Comparison of ENCODE assay signal across 11 cellular contexts in the genomic region with DNA sequence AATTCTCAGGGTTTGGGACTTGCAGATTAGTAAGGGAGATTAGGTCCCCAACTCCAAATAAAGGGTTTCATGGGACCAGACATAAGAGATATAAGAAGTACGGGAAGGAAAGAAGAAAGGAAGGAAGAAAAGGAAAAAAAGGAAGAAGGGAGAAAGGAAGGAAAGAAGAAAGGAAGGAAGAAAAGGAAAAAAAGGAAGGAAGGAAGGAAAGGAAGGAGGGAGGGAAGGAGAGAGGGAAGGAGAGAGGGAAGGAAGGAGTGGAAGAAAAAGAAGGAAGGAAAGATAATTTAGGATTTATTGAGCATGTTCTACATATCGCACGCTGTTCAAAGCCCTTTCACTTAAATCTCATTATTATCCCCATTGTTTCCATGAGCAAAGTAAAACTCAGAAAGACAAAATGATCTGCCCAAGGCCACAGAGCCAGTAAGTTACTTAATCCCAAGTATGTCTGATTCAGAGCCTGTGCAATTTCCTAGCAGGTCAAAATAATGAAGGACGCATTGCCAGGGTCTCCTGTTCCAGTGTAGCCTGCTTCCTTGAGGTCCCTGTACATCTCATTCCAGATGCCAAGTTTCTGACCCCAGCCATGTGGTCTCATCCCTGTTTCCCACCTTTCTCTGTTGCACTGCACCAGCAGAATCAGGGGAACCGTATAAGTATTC. TPM values are rescaled to one million over a fixed set of nuclear protein-coding genes. Genes with fewer than 3 reads are reported as not detected.
A peak's percentile ranks its signal among the peaks of the same experiment; 100 is the strongest.
DNase-seq lines count a peak whose midpoint lies in the region; ATAC-seq and TF ChIP-seq lines count a peak whose summit lies in the region.
"Had no signal": no experiment of that assay in that cellular context is flagged by ENCODE, and none has a peak within 500 bp of the region (broad histone marks: within the 10 kb centered on the region; RNA-seq: fewer than 3 reads in every experiment).

No MANE protein-coding gene starts in this region.

- H3K9ac ChIP-seq in stomach smooth muscle (ENCODE audit: low read length in 2 of 2): no peak overlapping the region

- 93% methylated on average over 5 of the region's 5 CpGs for WGBS in hepatocyte (ENCODE audit: low lambda C conversion rate, missing lambda C conversion rate)

- DNase-seq in T-helper 1 cell: no peak
- DNase-seq in activated CD8-positive, alpha-beta T cell treated with anti-CD3 and anti-CD28 coated beads, Interleukin-2, amount 10 ng/mL, durations not matched to agents 7 days and 5 days: no peak
- DNase-seq in hepatocyte (ENCODE audit: low spot score): no peak
- DNase-seq: 8988T; activated effector memory CD4-positive, alpha-beta T cell treated with anti-CD3 and anti-CD28 coated beads, Interleukin-2, amount 50 U/mL, for 16 hours had no signal

- peak overlapping the region; percentile 95 for H3K27ac Mint-ChIP-seq in T-helper 1 cell treated with Interleukin-12 subunit alpha and Interleukin-12 subunit beta and Interleukin-4 antibody, amounts not matched to agents 30 μg/mL and 1 μg/mL, for 36 hours
- peak overlapping the region; percentile 90 for H3K27ac Mint-ChIP-seq in activated CD8-positive, alpha-beta T cell treated with anti-CD3 and anti-CD28 coated beads, Interleukin-2, amount 10 ng/mL, durations not matched to agents 7 days and 5 days

- peaks cover 33% of the 10 kb centered on the region for H3K4me1 ChIP-seq in hepatocyte (ENCODE audit: insufficient read depth)
- peaks cover 70% of the 10 kb centered on the region for H3K4me1 ChIP-seq in stomach smooth muscle (ENCODE audit: control insufficient read depth, insufficient read depth, low read length)

- peaks cover 26% of the 10 kb centered on the region for H3K79me2 ChIP-seq in hepatocyte

- CTCF ChIA-PET in activated CD8-positive, alpha-beta T cell treated with anti-CD3 and anti-CD28 coated beads, Interleukin-2, amount 10 ng/mL, durations not matched to agents 7 days and 5 days (lab: Charles Lee): interaction anchor here (1.6 to 27.1 kb wide), 5 partner anchors 10 to 15 kb away, joined by 8 to 1049 read pairs (median 15); a partner anchor contains a TSS

- H3K36me3 ChIP-seq in hepatocyte (replicated peaks; ENCODE audit: insufficient read depth, low read depth) (no peaks in the 10 kb centered on the region), stomach smooth muscle (ENCODE audit: control insufficient read depth in 2 of 2, insufficient read depth in 2 of 2, low read length in 2 of 2) (no peaks in the 10 kb centered on the region)
- H3K36me3 ChIP-seq: ovary had no signal

- peak overlapping the region; percentile 32 for H3K4me3 Mint-ChIP-seq in T-helper 1 cell treated with Interleukin-12 subunit alpha and Interleukin-12 subunit beta and Interleukin-4 antibody, amounts not matched to agents 30 μg/mL and 1 μg/mL, for 36 hours
- H3K4me3 Mint-ChIP-seq in activated CD8-positive, alpha-beta T cell treated with anti-CD3 and anti-CD28 coated beads, Interleukin-2, amount 10 ng/mL, durations not matched to agents 7 days and 5 days: no peak overlapping the region

- H3K4me1 Mint-ChIP-seq in T-helper 1 cell treated with Interleukin-12 subunit alpha and Interleukin-12 subunit beta and Interleukin-4 antibody, amounts not matched to agents 30 μg/mL and 1 μg/mL, for 36 hours (ENCODE audit: low read depth): peaks cover 60% of the 10 kb centered on the region
- H3K4me1 Mint-ChIP-seq in activated CD8-positive, alpha-beta T cell treated with anti-CD3 and anti-CD28 coated beads, Interleukin-2, amount 10 ng/mL, durations not matched to agents 7 days and 5 days (ENCODE audit: low read depth): peaks cover 73% of the 10 kb centered on the region

- no peak for ATAC-seq in activated CD8-positive, alpha-beta T cell treated with anti-CD3 and anti-CD28 coated beads, Interleukin-2, amount 10 ng/mL, durations not matched to agents 7 days and 5 days
- ATAC-seq in HG02798 (IDR thresholded peaks at IDR 0.05; ENCODE audit: poor library complexity, unreplicated experiment) (no peak), HG03469 (IDR thresholded peaks at IDR 0.05; ENCODE audit: unreplicated experiment) (no peak), GM18909 (IDR thresholded peaks at IDR 0.05; ENCODE audit: poor library complexity, unreplicated experiment) (no peak)

- no peak overlapping the region for H2AFZ ChIP-seq in hepatocyte

- H3K4me2 ChIP-seq in hepatocyte: no peak overlapping the region

- no peaks in the 10 kb centered on the region for H4K20me1 ChIP-seq in hepatocyte (ENCODE audit: insufficient read depth, poor library complexity, severe bottlenecking)

- no peak for TF ChIP-seq CTCF in hepatocyte (IDR thresholded peaks at IDR 0.05; ENCODE audit: poor library complexity)

- POLR2A ChIA-PET in activated CD8-positive, alpha-beta T cell treated with anti-CD3 and anti-CD28 coated beads, Interleukin-2, amount 10 ng/mL, durations not matched to agents 7 days and 5 days (lab: Charles Lee): interaction anchor here (0.8 to 20.2 kb wide), 7 partner anchors 10 to 18 kb away, joined by 4 to 642 read pairs (median 11); no protein-coding TSS in a partner anchor

- no peaks in the 10 kb centered on the region for H3K9me3 Mint-ChIP-seq in T-helper 1 cell treated with Interleukin-12 subunit alpha and Interleukin-12 subunit beta and Interleukin-4 antibody, amounts not matched to agents 30 μg/mL and 1 μg/mL, for 36 hours
- no peaks in the 10 kb centered on the region for H3K9me3 Mint-ChIP-seq in activated CD8-positive, alpha-beta T cell treated with anti-CD3 and anti-CD28 coated beads, Interleukin-2, amount 10 ng/mL, durations not matched to agents 7 days and 5 days (ENCODE audit: insufficient read depth)

- H3K27me3 ChIP-seq in hepatocyte (no peaks in the 10 kb centered on the region), stomach smooth muscle (ENCODE audit: control insufficient read depth in 1 of 2, insufficient read depth in 2 of 2, low read length in 2 of 2) (no peaks in the 10 kb centered on the region)
- H3K27me3 ChIP-seq: ovary had no signal

- H3K4me3 ChIP-seq in hepatocyte: no peak overlapping the region
- H3K4me3 ChIP-seq in stomach smooth muscle (ENCODE audit: low read length in 2 of 2): no peak overlapping the region
- H3K4me3 ChIP-seq: ovary had no signal

- peaks cover 5% of the 10 kb centered on the region for H3K36me3 Mint-ChIP-seq in T-helper 1 cell treated with Interleukin-12 subunit alpha and Interleukin-12 subunit beta and Interleukin-4 antibody, amounts not matched to agents 30 μg/mL and 1 μg/mL, for 36 hours (ENCODE audit: low read depth)
- peaks cover 5% of the 10 kb centered on the region for H3K36me3 Mint-ChIP-seq in activated CD8-positive, alpha-beta T cell treated with anti-CD3 and anti-CD28 coated beads, Interleukin-2, amount 10 ng/mL, durations not matched to agents 7 days and 5 days (ENCODE audit: low read depth)

- H3K27me3 Mint-ChIP-seq in T-helper 1 cell treated with Interleukin-12 subunit alpha and Interleukin-12 subunit beta and Interleukin-4 antibody, amounts not matched to agents 30 μg/mL and 1 μg/mL, for 36 hours (ENCODE audit: low read depth): no peaks in the 10 kb centered on the region
- no peaks in the 10 kb centered on the region for H3K27me3 Mint-ChIP-seq in activated CD8-positive, alpha-beta T cell treated with anti-CD3 and anti-CD28 coated beads, Interleukin-2, amount 10 ng/mL, durations not matched to agents 7 days and 5 days (ENCODE audit: low read depth)

- H3K27ac ChIP-seq in hepatocyte (peak overlapping the region; percentile 98), stomach smooth muscle (ENCODE audit: low read length) (peak overlapping the region; percentile 98)

- no peaks in the 10 kb centered on the region for H3K9me2 ChIP-seq in hepatocyte (replicated peaks; ENCODE audit: insufficient read depth)

- H3K9me3 ChIP-seq in hepatocyte (ENCODE audit: low read depth) (no peaks in the 10 kb centered on the region), stomach smooth muscle (ENCODE audit: control insufficient read depth in 2 of 2, low read length in 2 of 2) (no peaks in the 10 kb centered on the region)
- H3K9me3 ChIP-seq: ovary had no signal

RNA-seq across cellular contexts. Expression of a gene that starts 3.9 kb away (rescaled TPM):
- total RNA-seq in activated CD8-positive, alpha-beta T cell treated with anti-CD3 and anti-CD28 coated beads, Interleukin-2, amount 10 ng/mL, durations not matched to agents 7 days and 5 days: 100 to 1,000 TPM; 180 to 207 TPM
- total RNA-seq in hepatocyte: 17.9 and 19.0 TPM in 2 replicates
- 41.2 and 45.5 TPM in 2 replicates for polyA plus RNA-seq in hepatocyte

RNA-seq across cellular contexts. Expression of a gene that starts 50.5 kb away (rescaled TPM):
- 1 to 10 TPM; 7.0 to 8.1 TPM for total RNA-seq in activated CD8-positive, alpha-beta T cell treated with anti-CD3 and anti-CD28 coated beads, Interleukin-2, amount 10 ng/mL, durations not matched to agents 7 days and 5 days
- total RNA-seq in hepatocyte: 11.2 and 13.0 TPM in 2 replicates
- polyA plus RNA-seq in hepatocyte: 20.2 and 22.6 TPM in 2 replicates
